8 cellular contexts compared by ENCODE assay signal in the genomic region with DNA sequence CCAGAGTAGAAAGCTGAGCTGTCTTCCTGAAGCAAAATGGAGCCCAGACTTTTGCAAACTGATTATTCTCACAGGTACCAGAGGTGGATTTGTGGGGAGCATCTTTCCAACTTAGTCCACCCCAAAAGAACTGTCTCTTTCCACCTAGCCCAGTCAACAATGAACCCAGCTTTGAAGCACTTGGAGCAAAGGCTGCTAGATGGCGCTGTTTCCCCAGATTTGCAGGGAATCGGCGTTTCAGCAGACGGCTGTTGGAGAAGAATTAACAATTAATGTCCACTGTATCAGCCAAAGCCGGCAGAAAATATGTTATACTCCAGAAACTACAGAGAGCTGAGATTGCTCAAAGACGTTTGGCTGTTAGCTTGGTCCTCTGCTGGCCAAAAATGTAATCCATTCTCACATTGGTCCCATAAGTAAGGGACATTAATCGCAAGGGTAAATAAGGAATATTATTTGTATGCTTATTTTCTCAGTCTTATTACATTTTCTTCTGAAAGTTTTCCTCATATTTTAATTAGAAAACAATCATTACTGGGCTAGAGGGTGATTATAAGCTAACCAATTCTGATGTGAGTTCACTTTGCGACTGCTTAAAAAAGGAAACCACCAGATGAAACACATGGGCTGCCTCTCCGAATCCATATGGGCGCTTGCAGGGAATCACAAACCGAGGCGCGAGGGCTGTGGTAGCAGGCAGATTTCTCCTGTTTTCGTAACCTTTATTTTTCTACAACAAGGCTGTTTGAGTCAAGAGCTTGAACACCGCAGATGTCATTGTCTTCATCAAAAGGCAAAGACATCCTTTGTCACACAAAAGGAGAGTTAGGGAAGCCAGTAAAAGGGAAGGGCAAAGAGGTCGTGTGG.
DNase-seq lines count a peak whose midpoint lies in the region; ATAC-seq and TF ChIP-seq lines count a peak whose summit lies in the region.

No MANE protein-coding gene starts in this region.

- TF ChIP-seq CTCF in Calu3 (IDR thresholded peaks at IDR 0.05; ENCODE audit: unreplicated experiment) = peak; percentile 82
- TF ChIP-seq CTCF in Loucy (conservative IDR thresholded peaks at IDR 0.05; ENCODE audit: low read length) = peak; percentile 80
- TF ChIP-seq CTCF in RWPE1 (conservative IDR thresholded peaks at IDR 0.05; ENCODE audit: low read depth) = peak; percentile 82
- TF ChIP-seq CTCF in endodermal cell (conservative IDR thresholded peaks at IDR 0.05) = peak; percentile 94

- ATAC-seq in GM19023 (IDR thresholded peaks at IDR 0.05; ENCODE audit: unreplicated experiment) = peak; percentile 72
- no peak for ATAC-seq in HG03159 (IDR thresholded peaks at IDR 0.05; ENCODE audit: unreplicated experiment)

- H3K27me3 ChIP-seq in Loucy (ENCODE audit: insufficient read depth, low read length, poor library complexity, severe bottlenecking) (no peaks in the 10 kb centered on the region), endodermal cell (ENCODE audit: control insufficient read depth, insufficient read depth, low read length, poor library complexity, severe bottlenecking) (no peaks in the 10 kb centered on the region)

- H2AFZ ChIP-seq in Loucy (ENCODE audit: low read length) = no peak overlapping the region

- H3F3A ChIP-seq in Loucy (ENCODE audit: low read depth) = no peaks in the 10 kb centered on the region

- no peak overlapping the region for H3K9ac ChIP-seq in Loucy (ENCODE audit: low read depth, low read length, poor library complexity, severe bottlenecking)
- H3K9ac ChIP-seq in endodermal cell (ENCODE audit: extremely low read depth, low read length, poor library complexity, severe bottlenecking) = no peak overlapping the region

- H3K4me3 ChIP-seq in Loucy (ENCODE audit: low read length, poor library complexity, severe bottlenecking) = no peak overlapping the region
- no peak overlapping the region for H3K4me3 ChIP-seq in endodermal cell (ENCODE audit: low read length)

- peak; percentile 66 for DNase-seq in Calu3
- DNase-seq in RWPE1 (ENCODE audit: low spot score) = peak; percentile 33
- DNase-seq in endodermal cell = peak; percentile 91
- peak; percentile 85 for DNase-seq in midbrain (lab: John Stamatoyannopoulos, UW)
- DNase-seq in posterior vena cava (ENCODE audit: low spot score) = no peak

- H3K4me3 Mint-ChIP-seq in Calu3 (ENCODE audit: low read depth, unreplicated experiment) (no peak overlapping the region), endodermal cell (peak overlapping the region; percentile 4)

- H4K20me1 ChIP-seq in Loucy (ENCODE audit: insufficient read depth, low read length, poor library complexity, severe bottlenecking) = no peaks in the 10 kb centered on the region

- H3K79me2 ChIP-seq in Loucy (ENCODE audit: insufficient read depth, low read length) = no peaks in the 10 kb centered on the region

- H3K36me3 ChIP-seq in Loucy (ENCODE audit: insufficient read depth, low read length) (no peaks in the 10 kb centered on the region), endodermal cell (ENCODE audit: control insufficient read depth, insufficient read depth, low read length) (peaks cover 5% of the 10 kb centered on the region)

- no peaks in the 10 kb centered on the region for H3K4me1 ChIP-seq in Loucy (ENCODE audit: insufficient read depth, low read length, poor library complexity, severe bottlenecking)
- peaks cover 16% of the 10 kb centered on the region for H3K4me1 ChIP-seq in endodermal cell (ENCODE audit: control insufficient read depth, insufficient read depth, low read length)

- H3K36me3 Mint-ChIP-seq in Calu3 (ENCODE audit: insufficient read depth, unreplicated experiment) (no peaks in the 10 kb centered on the region), endodermal cell (ENCODE audit: low read depth) (peaks cover 3% of the 10 kb centered on the region)

- BruUV-seq in Calu3 (replicated peaks; lab: Mats Ljungman, UMichigan) = no TSS peak

- POLR2A ChIA-PET in RWPE1 (lab: Yijun Ruan, JAX; ENCODE audit: low non-redundant PET) = no interaction called here

- no peaks in the 10 kb centered on the region for H3K9me2 ChIP-seq in Loucy (replicated peaks; ENCODE audit: low read depth, low read length)

- H3K4me1 Mint-ChIP-seq in Calu3 (ENCODE audit: low read depth, unreplicated experiment) (no peaks in the 10 kb centered on the region), endodermal cell (peaks cover 24% of the 10 kb centered on the region)

- H3K9me3 Mint-ChIP-seq in Calu3 (ENCODE audit: low read depth, unreplicated experiment) = no peaks in the 10 kb centered on the region
- peaks cover 5% of the 10 kb centered on the region for H3K9me3 Mint-ChIP-seq in endodermal cell

- no peak overlapping the region for H3K4me2 ChIP-seq in Loucy (ENCODE audit: low read depth, low read length, poor library complexity, severe bottlenecking)

- WGBS in endodermal cell (ENCODE audit: insufficient coverage in 1 of 2, insufficient read length in 1 of 2), 2 experiments = 42 to 56% methylated on average over 12 to 15 of the region's 16 CpGs

- CTCF ChIA-PET in Calu3 (lab: Charles Lee) (interaction anchor here (0.9 kb wide), 1 partner anchor 1049 kb away, joined by 3 read pairs; no protein-coding TSS in a partner anchor), RWPE1 (lab: Yijun Ruan, JAX) (interaction anchor here (0.5 to 1.0 kb wide), 6 partner anchors 20 to 1068 kb away, joined by 3 to 5 read pairs (median 4); no protein-coding TSS in a partner anchor)

- intact Hi-C loops in Calu3 (cut with micrococcal nuclease; ENCODE audit: unreplicated experiment) = loop anchor here (1.0 kb wide), 1 partner anchor 667 kb away; no protein-coding TSS in a partner anchor
- intact Hi-C loops in posterior vena cava (cut with DNase I) = no loop called here

- H3K27me3 Mint-ChIP-seq in Calu3 (ENCODE audit: unreplicated experiment) = peaks cover 77% of the 10 kb centered on the region
- H3K27me3 Mint-ChIP-seq in endodermal cell (ENCODE audit: insufficient read depth) = peaks cover 22% of the 10 kb centered on the region

- H3K27ac ChIP-seq in RWPE1 (no peak overlapping the region), endodermal cell (ENCODE audit: low read depth, low read length) (peak overlapping the region; percentile 79)

- H3K27ac Mint-ChIP-seq in Calu3 (ENCODE audit: unreplicated experiment) (no peak overlapping the region), endodermal cell (no peak overlapping the region)

- H3K9me3 ChIP-seq in Loucy (ENCODE audit: insufficient read depth, low read depth, low read length) (0 out of 2 replicates have a peak, but pooled peaks cover 2% of the 10 kb centered on the region), endodermal cell (ENCODE audit: control insufficient read depth, low read length) (peaks cover 10% of the 10 kb centered on the region)
